ENCODE assay signal across 1 cellular context in genomic region chr9:114078021-114078780, GRCh38.
TF ChIP-seq lines count a peak whose summit lies in the region.

AMBP (minus strand) TSS chr9:114078300; CDS start chr9:114078209, 91 bp downstream.

TF ChIP-seq in HepG2, 621 proteins besides CTCF, POLR2A, EP300 and RAD21 (continued from another document and continues in another):
- TF ChIP-seq HNRNPUL1 (IDR thresholded peaks at IDR 0.05; ENCODE audit: low read depth, low read length) (no peak), AGO2 (optimal IDR thresholded peaks at IDR 0.05; ENCODE audit: low read depth, low read length) (peak; percentile 81), ZNF580 (CRISPR knock-in tag; IDR thresholded peaks at IDR 0.05; ENCODE audit: borderline replicate concordance, low read depth) (peak; percentile 64), SRSF9 (IDR thresholded peaks at IDR 0.05; ENCODE audit: borderline replicate concordance, insufficient read depth, low read depth, low read length, poor library complexity, severe bottlenecking) (no peak), ZSCAN29 (CRISPR knock-in tag; conservative IDR thresholded peaks at IDR 0.05) (peak; percentile 93), ZNF746 (CRISPR knock-in tag; IDR thresholded peaks at IDR 0.05) (peak; percentile 90; the same call in 1 of the 2 replicates), ZFP62 (CRISPR knock-in tag; IDR thresholded peaks at IDR 0.05) (no peak), ZNF530 (CRISPR knock-in tag; IDR thresholded peaks at IDR 0.05; ENCODE audit: low read depth) (no peak), SRSF4 (IDR thresholded peaks at IDR 0.05; ENCODE audit: low read depth, low read length, poor library complexity, severe bottlenecking) (no peak), XRCC5 (optimal IDR thresholded peaks at IDR 0.05; ENCODE audit: low read length) (peak; percentile 82), SRF (IDR thresholded peaks at IDR 0.05; ENCODE audit: low read depth, low read length) (no peak), AKAP8 (CRISPR knock-in tag; IDR thresholded peaks at IDR 0.05) (peak; percentile 96), ELF4 (CRISPR knock-in tag; IDR thresholded peaks at IDR 0.05; ENCODE audit: borderline replicate concordance) (peak; percentile 41; the same call in 1 of the 2 replicates), SMAD9 (CRISPR knock-in tag; IDR thresholded peaks at IDR 0.05) (0 out of 2 replicates have a peak, but pooled peaks have one; percentile 52), ZNF841 (CRISPR knock-in tag; IDR thresholded peaks at IDR 0.05; ENCODE audit: borderline replicate concordance) (no peak), ZNF10 (CRISPR knock-in tag; IDR thresholded peaks at IDR 0.05; ENCODE audit: borderline replicate concordance, low read depth) (peak; percentile 89; the same call in 1 of the 2 replicates), IRF1 (CRISPR knock-in tag; IDR thresholded peaks at IDR 0.05; ENCODE audit: low read depth) (0 out of 2 replicates have a peak, but pooled peaks have one; percentile 37), ZNF282 (IDR thresholded peaks at IDR 0.05; ENCODE audit: partially characterized antibody) (no peak), MTF1 (CRISPR knock-in tag; IDR thresholded peaks at IDR 0.05) (no peak), ATM (IDR thresholded peaks at IDR 0.05; ENCODE audit: borderline replicate concordance) (no peak), ARNT (IDR thresholded peaks at IDR 0.05) (no peak), ZFP37 (CRISPR knock-in tag; IDR thresholded peaks at IDR 0.05; ENCODE audit: borderline replicate concordance) (peak; percentile 86; the same call in 1 of the 2 replicates), TBX3 (IDR thresholded peaks at IDR 0.05; ENCODE audit: borderline replicate concordance) (peak; percentile 71; the same call in 1 of the 2 replicates), AFF4 (CRISPR knock-in tag; IDR thresholded peaks at IDR 0.05) (peak; percentile 97), ZNF703 (CRISPR knock-in tag; IDR thresholded peaks at IDR 0.05; ENCODE audit: borderline replicate concordance) (peak; percentile 87; the same call in 1 of the 2 replicates), HOMEZ (CRISPR knock-in tag; IDR thresholded peaks at IDR 0.05; ENCODE audit: low read depth) (0 out of 2 replicates have a peak, but pooled peaks have one; percentile 25), ZNF225 (CRISPR knock-in tag; IDR thresholded peaks at IDR 0.05) (no peak; the same call in none of the 2 replicates), ZNF496 (CRISPR knock-in tag; IDR thresholded peaks at IDR 0.05; ENCODE audit: insufficient replicate concordance) (no peak), ZKSCAN1 (IDR thresholded peaks at IDR 0.05; ENCODE audit: low read length) (no peak), ZNF552 (CRISPR knock-in tag; IDR thresholded peaks at IDR 0.05; ENCODE audit: borderline replicate concordance) (peak; percentile 90), CBX5 (CRISPR knock-in tag; IDR thresholded peaks at IDR 0.05; ENCODE audit: borderline replicate concordance) (peak; percentile 89), NCOA2 (CRISPR knock-in tag; IDR thresholded peaks at IDR 0.05) (peak; percentile 98), ZNF549 (CRISPR knock-in tag; IDR thresholded peaks at IDR 0.05) (no peak), TRAFD1 (CRISPR knock-in tag; IDR thresholded peaks at IDR 0.05; ENCODE audit: borderline replicate concordance) (peak; percentile 97; the same call in 1 of the 2 replicates), KDM2A (CRISPR knock-in tag; IDR thresholded peaks at IDR 0.05; ENCODE audit: borderline replicate concordance, low read depth) (peak; percentile 75), MZF1 (CRISPR knock-in tag; IDR thresholded peaks at IDR 0.05; ENCODE audit: borderline replicate concordance) (no peak), ZNF609 (CRISPR knock-in tag; IDR thresholded peaks at IDR 0.05; ENCODE audit: borderline replicate concordance) (peak; percentile 98), ZNF331 (CRISPR knock-in tag; IDR thresholded peaks at IDR 0.05) (peak; percentile 96), ZNF44 (CRISPR knock-in tag; IDR thresholded peaks at IDR 0.05) (peak; percentile 63; the same call in 1 of the 2 replicates), MTA3 (CRISPR knock-in tag; IDR thresholded peaks at IDR 0.05) (no peak), ZNF292 (CRISPR knock-in tag; IDR thresholded peaks at IDR 0.05; ENCODE audit: borderline replicate concordance, low read depth) (peak; percentile 97), IRF9 (CRISPR knock-in tag; IDR thresholded peaks at IDR 0.05; ENCODE audit: borderline replicate concordance) (peak; percentile 95; the same call in 1 of the 2 replicates), PBX2 (CRISPR knock-in tag; IDR thresholded peaks at IDR 0.05) (no peak), GABPB1 (CRISPR knock-in tag; IDR thresholded peaks at IDR 0.05) (peak; percentile 73), NFE2L1 (CRISPR knock-in tag; IDR thresholded peaks at IDR 0.05; ENCODE audit: borderline replicate concordance) (0 out of 2 replicates have a peak, but pooled peaks have one; percentile 17), MAFF (IDR thresholded peaks at IDR 0.05; ENCODE audit: low read depth, low read length) (peak; percentile 99), TARDBP (CRISPR knock-in tag; IDR thresholded peaks at IDR 0.05) (peak; percentile 99), RAD51 (IDR thresholded peaks at IDR 0.05; ENCODE audit: borderline replicate concordance) (no peak), GZF1 (CRISPR knock-in tag; IDR thresholded peaks at IDR 0.05) (no peak), HNF4A (CRISPR knock-in tag; IDR thresholded peaks at IDR 0.05) (peak; percentile 96), CCAR2 (optimal IDR thresholded peaks at IDR 0.05; ENCODE audit: low read depth, low read length) (no peak), ATF2 (CRISPR knock-in tag; IDR thresholded peaks at IDR 0.05) (peak; percentile 98), ZBTB1 (CRISPR knock-in tag; IDR thresholded peaks at IDR 0.05; ENCODE audit: borderline replicate concordance) (no peak)
